In the genomic region with DNA sequence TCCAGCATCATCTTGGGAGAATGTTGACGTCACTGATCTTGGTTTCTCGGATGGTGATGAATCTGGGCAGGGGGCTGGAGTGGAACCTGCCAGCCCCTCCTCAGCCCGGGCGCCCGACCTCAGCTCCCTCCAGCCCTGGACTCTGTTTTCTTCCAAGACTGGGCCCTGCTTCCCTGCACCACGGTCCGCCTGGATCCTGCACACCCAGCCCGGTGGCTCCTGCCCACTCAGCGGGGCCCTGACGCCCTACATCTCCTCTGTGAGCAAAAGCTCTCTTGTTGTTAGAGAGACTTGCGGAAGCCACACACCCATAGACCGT, we compare ENCODE assay signal across 28 cellular contexts.
"Had no signal": no experiment of that assay in that cellular context is flagged by ENCODE, and none has a peak within 500 bp of the region (broad histone marks: within the 10 kb centered on the region; RNA-seq: fewer than 3 reads in every experiment).

No MANE protein-coding gene starts in this region.

- FAIRE-seq: bronchial epithelial cell had no signal

- H3K4me3 ChIP-seq: ascending aorta, body of pancreas, MG63, Peyer's patch had no signal

- H3K36me3 Mint-ChIP-seq: activated CD4-positive, alpha-beta memory T cell treated with anti-CD3 and anti-CD28 coated beads for 36 hours; activated naive CD4-positive, alpha-beta T cell treated with anti-CD3 and anti-CD28 coated beads, Interleukin-2, amount 50 U/mL, for 72 hours had no signal

- H3K36me3 ChIP-seq: ascending aorta, MG63, Peyer's patch had no signal

- H3K4me1 Mint-ChIP-seq: activated B cell treated with CpG ODN at 0.5 μM for 24 hours; activated CD4-positive, alpha-beta T cell treated with anti-CD3 and anti-CD28 coated beads, Interleukin-2, amount 10 ng/mL, durations not matched to agents 7 days and 5 days; T-helper 17 cell had no signal

- ATAC-seq: activated naive CD4-positive, alpha-beta T cell treated with anti-CD3 and anti-CD28 coated beads, Interleukin-2, amount 50 U/mL, for 72 hours; activated T-cell treated with anti-CD3 and anti-CD28 coated beads, Interleukin-2, amount 50 U/mL, for 4 hours; body of pancreas; T-helper 17 cell had no signal

- H3K9me3 Mint-ChIP-seq: activated B cell treated with CpG ODN at 0.5 μM for 24 hours; activated CD4-positive, alpha-beta memory T cell treated with anti-CD3 and anti-CD28 coated beads for 36 hours; activated CD4-positive, alpha-beta T cell treated with anti-CD3 and anti-CD28 coated beads, Interleukin-2, amount 10 ng/mL, durations not matched to agents 7 days and 5 days; activated naive CD4-positive, alpha-beta T cell treated with anti-CD3 and anti-CD28 coated beads, Interleukin-2, amount 50 U/mL, for 72 hours; activated naive CD8-positive, alpha-beta T cell treated with anti-CD3 and anti-CD28 coated beads, Interleukin-2, amount 50 U/mL, for 24 hours; activated T-cell treated with anti-CD3 and anti-CD28 coated beads, Interleukin-2, amount 50 U/mL, for 4 hours had no signal

- H3K4me1 ChIP-seq: ascending aorta had no signal

- H3K9me3 ChIP-seq: ascending aorta, body of pancreas, MG63, Peyer's patch had no signal

- H3K27me3 ChIP-seq: ascending aorta, body of pancreas, MG63, Peyer's patch had no signal

- DNase-seq: activated B cell treated with CpG ODN at 0.5 μM for 24 hours; activated CD4-positive, alpha-beta memory T cell treated with anti-CD3 and anti-CD28 coated beads for 36 hours; activated CD4-positive, alpha-beta T cell treated with anti-CD3 and anti-CD28 coated beads, Interleukin-2, amount 10 ng/mL, durations not matched to agents 7 days and 5 days; activated CD8-positive, alpha-beta memory T cell treated with anti-CD3 and anti-CD28 coated beads for 24 hours; activated effector memory CD4-positive, alpha-beta T cell treated with anti-CD3 and anti-CD28 coated beads, Interleukin-2, amount 50 U/mL, for 16 hours; activated naive CD4-positive, alpha-beta T cell treated with Interleukin-2 at 50 U/mL for 16 hours; activated naive CD8-positive, alpha-beta T cell treated with anti-CD3 and anti-CD28 coated beads, Interleukin-2, amount 50 U/mL, for 24 hours; activated T-cell treated with anti-CD3 and anti-CD28 coated beads, Interleukin-2, amount 50 U/mL, for 4 hours; amniotic stem cell; body of pancreas; MG63; NCI-H1105; NCI-H1436; NCI-H1694 treated with DMSO at 0.1 percent for 48 hours; NCI-H2029 treated with DMSO at 0.1 percent for 48 hours; NCI-H345; NCI-H510A; NCI-H526 treated with DMSO at 0.1 percent for 48 hours; NK-92 treated with Interleukin-12 subunit alpha and Interleukin-12 subunit beta, amount 100 ng/mL, for 24 hours; OCI-M1; Peyer's patch; SIG-M5; T-helper 17 cell; T-helper 9 cell had no signal

- H3K27ac Mint-ChIP-seq: activated B cell treated with CpG ODN at 0.5 μM for 24 hours; activated CD4-positive, alpha-beta memory T cell treated with anti-CD3 and anti-CD28 coated beads for 36 hours; activated CD4-positive, alpha-beta T cell treated with anti-CD3 and anti-CD28 coated beads, Interleukin-2, amount 10 ng/mL, durations not matched to agents 7 days and 5 days; activated naive CD4-positive, alpha-beta T cell treated with anti-CD3 and anti-CD28 coated beads, Interleukin-2, amount 50 U/mL, for 72 hours; activated naive CD8-positive, alpha-beta T cell treated with anti-CD3 and anti-CD28 coated beads, Interleukin-2, amount 50 U/mL, for 24 hours; T-helper 17 cell had no signal

- H3K4me3 Mint-ChIP-seq: activated B cell treated with CpG ODN at 0.5 μM for 24 hours; activated CD4-positive, alpha-beta memory T cell treated with anti-CD3 and anti-CD28 coated beads for 36 hours; activated CD4-positive, alpha-beta T cell treated with anti-CD3 and anti-CD28 coated beads, Interleukin-2, amount 10 ng/mL, durations not matched to agents 7 days and 5 days; activated naive CD8-positive, alpha-beta T cell treated with anti-CD3 and anti-CD28 coated beads, Interleukin-2, amount 50 U/mL, for 24 hours; activated T-cell treated with anti-CD3 and anti-CD28 coated beads, Interleukin-2, amount 50 U/mL, for 4 hours; T-helper 17 cell had no signal

- H3K27ac ChIP-seq: ascending aorta, body of pancreas, Peyer's patch, RWPE1 had no signal
